In genomic region chr4:94798808-94799207, GRCh38 we compare ENCODE assay signal across 23 cellular contexts. TPM values are rescaled to one million over a fixed set of nuclear protein-coding genes. Genes with fewer than 3 reads are reported as not detected.
DNase-seq lines count a peak whose midpoint lies in the region; ATAC-seq and TF ChIP-seq lines count a peak whose summit lies in the region.
"Had no signal": no experiment of that assay in that cellular context is flagged by ENCODE, and none has a peak within 500 bp of the region (broad histone marks: within the 10 kb centered on the region; RNA-seq: fewer than 3 reads in every experiment).

No MANE protein-coding gene starts in this region.

- no peaks in the 10 kb centered on the region for H3K4me1 ChIP-seq in IMR-90 (ENCODE audit: control insufficient read depth, insufficient read depth, low read length)
- H3K4me1 ChIP-seq in SJCRH30 = no peaks in the 10 kb centered on the region
- H3K4me1 ChIP-seq: spleen had no signal

- ATAC-seq in IMR-90 (ENCODE audit: low read depth) (0 out of 2 replicates have a peak, but pooled peaks have one; percentile 27), sciatic nerve (peak; percentile 65), HG03159 (IDR thresholded peaks at IDR 0.05; ENCODE audit: unreplicated experiment) (no peak)
- ATAC-seq: CD8-positive, alpha-beta T cell; gastroesophageal sphincter; SK-N-SH treated with all-trans-retinoic acid at 6 μM for 48 hours had no signal

- no peak for TF ChIP-seq RAD21 in IMR-90 (IDR thresholded peaks at IDR 0.05; ENCODE audit: low read length)

- in situ Hi-C loops in IMR-90 (cut with MboI; ENCODE audit: low sequenced_read_pairs) = no loop called here

- H2BK5ac ChIP-seq in IMR-90 (ENCODE audit: low read depth, low read length, poor library complexity, severe bottlenecking) = no peak overlapping the region

- DNase-seq in IMR-90 = peak; percentile 55
- DNase-seq in astrocyte of the hippocampus (ENCODE audit: low read depth, low spot score) = peak; percentile 72
- peak; percentile 68 for DNase-seq in fibroblast of the aortic adventitia (ENCODE audit: low read depth)
- no peak for DNase-seq in sciatic nerve (ENCODE audit: low spot score)
- DNase-seq in CD1c-positive myeloid dendritic cell (ENCODE audit: extremely low spot score) = no peak
- DNase-seq in SJCRH30 = no peak
- DNase-seq in NCI-H2029 (lab: John Stamatoyannopoulos, UW) = no peak
- DNase-seq: activated B cell treated with CpG ODN at 0.5 μM for 24 hours; activated CD4-positive, alpha-beta memory T cell treated with anti-CD3 and anti-CD28 coated beads for 36 hours; activated naive CD8-positive, alpha-beta T cell treated with anti-CD3 and anti-CD28 coated beads, Interleukin-2, amount 10 ng/mL, durations not matched to agents 7 days and 5 days; caudate nucleus; CD8-positive, alpha-beta T cell; islet precursor cell; NCI-H1048; NCI-H2081; nucleus accumbens; spleen; stimulated activated CD4-positive, alpha-beta T cell treated with anti-CD3 and anti-CD28 coated beads, Interleukin-4, amount 100 ng/mL, for 24 hours; stimulated activated naive CD4-positive, alpha-beta T cell treated with Interleukin-2 at 50 U/mL for 16 hours had no signal

- intact Hi-C loops in IMR-90 (cut with micrococcal nuclease) = no loop called here
- intact Hi-C loops in sciatic nerve (cut with DNase I) = no loop called here

- no peaks in the 10 kb centered on the region for H3K36me3 ChIP-seq in IMR-90 (ENCODE audit: control insufficient read depth, insufficient read depth, low read length)
- no peaks in the 10 kb centered on the region for H3K36me3 ChIP-seq in SJCRH30
- H3K36me3 ChIP-seq: gastroesophageal sphincter, spleen had no signal

- no peak overlapping the region for H4K5ac ChIP-seq in IMR-90 (ENCODE audit: low read depth, low read length)

- POLR2A ChIA-PET in IMR-90 (lab: Charles Lee; ENCODE audit: unreplicated experiment) = no interaction called here

- no peak overlapping the region for H3K9ac ChIP-seq in IMR-90 (ENCODE audit: low read depth, low read length)

- no peak overlapping the region for H3K4me3 ChIP-seq in IMR-90 (ENCODE audit: insufficient read depth, low read depth, low read length)
- no peak overlapping the region for H3K4me3 ChIP-seq in fibroblast of the aortic adventitia (ENCODE audit: low read depth, low read length)
- H3K4me3 ChIP-seq in SJCRH30 = no peak overlapping the region
- H3K4me3 ChIP-seq: gastroesophageal sphincter, spleen had no signal

- H3K27ac ChIP-seq in IMR-90 (ENCODE audit: insufficient read depth, low read length) (no peak overlapping the region), SJCRH30 (no peak overlapping the region)
- H3K27ac ChIP-seq: epithelial cell of prostate, gastroesophageal sphincter, spleen had no signal

- TF ChIP-seq CTCF in IMR-90 (conservative IDR thresholded peaks at IDR 0.05; ENCODE audit: low read depth, low read length) (no peak), fibroblast of the aortic adventitia (IDR thresholded peaks at IDR 0.05; ENCODE audit: insufficient read depth, low read length) (no peak)

- dilution Hi-C loops in IMR-90 (cut with HindIII; ENCODE audit: low sequenced_read_pairs, unreplicated experiment) = no loop called here

- H3K9me1 ChIP-seq in IMR-90 (ENCODE audit: insufficient read depth, low read length) = no peaks in the 10 kb centered on the region; the same call in 1 of the 2 replicates

- H3K14ac ChIP-seq in IMR-90 (replicated peaks; ENCODE audit: low read depth, low read length) = no peak overlapping the region

- H2BK15ac ChIP-seq in IMR-90 (ENCODE audit: low read depth, low read length) = no peak overlapping the region

- H2AK5ac ChIP-seq in IMR-90 (ENCODE audit: low read depth, low read length) = no peak overlapping the region

- WGBS in IMR-90 (ENCODE audit: extremely low coverage in 2 of 2, insufficient read length in 1 of 2), 2 experiments = no CpG with 5 or more reads among the region's 3 CpGs

- no peak overlapping the region for H2AK9ac ChIP-seq in IMR-90 (replicated peaks; ENCODE audit: low read depth, low read length, poor library complexity)

- BruUV-seq in IMR-90 (replicated peaks; lab: Mats Ljungman, UMichigan) = no TSS peak

- TF ChIP-seq POLR2A in IMR-90 (IDR thresholded peaks at IDR 0.05; ENCODE audit: low read depth, low read length) = no peak

- H3K23ac ChIP-seq in IMR-90 (ENCODE audit: low read depth, low read length) = no peak overlapping the region

- H4K8ac ChIP-seq in IMR-90 (ENCODE audit: low read depth in 2 of 2, low read length in 2 of 2) = no peak overlapping the region

- H3K9me3 ChIP-seq in IMR-90 (ENCODE audit: control insufficient read depth, insufficient read depth, low read length) (no peaks in the 10 kb centered on the region), SJCRH30 (replicated peaks) (0 out of 2 replicates have a peak, but pooled peaks cover 3% of the 10 kb centered on the region)
- H3K9me3 ChIP-seq: gastroesophageal sphincter, spleen had no signal

- no peak overlapping the region for H3K18ac ChIP-seq in IMR-90 (ENCODE audit: low read depth, low read length)

- H3K4ac ChIP-seq in IMR-90 (ENCODE audit: low read depth, low read length) = no peak overlapping the region

- no peaks in the 10 kb centered on the region for H3K79me1 ChIP-seq in IMR-90 (ENCODE audit: low read depth in 1 of 2, low read length in 2 of 2)

- H3K27me3 ChIP-seq in IMR-90 (ENCODE audit: control insufficient read depth, insufficient read depth, low read length) = no peaks in the 10 kb centered on the region
- no peaks in the 10 kb centered on the region for H3K27me3 ChIP-seq in SJCRH30
- H3K27me3 ChIP-seq: gastroesophageal sphincter, spleen had no signal

- H2BK20ac ChIP-seq in IMR-90 (ENCODE audit: low read depth, low read length) = no peak overlapping the region

- no peak overlapping the region for H4K91ac ChIP-seq in IMR-90 (ENCODE audit: insufficient read depth, low read depth, low read length)

- no peak overlapping the region for H2BK120ac ChIP-seq in IMR-90 (ENCODE audit: low read depth, low read length)

- no peak overlapping the region for H3K56ac ChIP-seq in IMR-90 (ENCODE audit: extremely low read depth, insufficient read depth, low read length)

- no peak overlapping the region for H3K4me2 ChIP-seq in IMR-90 (ENCODE audit: low read depth, low read length)

- no peaks in the 10 kb centered on the region for H4K20me1 ChIP-seq in IMR-90 (ENCODE audit: insufficient read depth, low read length)

- CTCF ChIA-PET in IMR-90 (lab: Yijun Ruan, JAX) = no interaction called here

- H2AFZ ChIP-seq in IMR-90 (replicated peaks; ENCODE audit: low read length, poor library complexity) = no peak overlapping the region

TF ChIP-seq in IMR-90, 13 proteins besides CTCF, POLR2A, EP300 and RAD21:
- no peak for TF ChIP-seq BHLHE40 (IDR thresholded peaks at IDR 0.05; ENCODE audit: low read depth, low read length)

RNA-seq across cellular contexts. Expression of gene BMPR1B, which starts 41.1 kb away (rescaled TPM):
- 0.90 and 1.1 TPM in 2 replicates for total RNA-seq in IMR-90 (2012; rRNA removed)
- polyA plus RNA-seq in IMR-90 (2012; rRNA removed) = 0.19 and 0.24 TPM in 2 replicates
- polyA plus RNA-seq in IMR-90 (2012; cell fraction: cytosol; rRNA removed) = 0.05 and 0.15 TPM in 2 replicates
- polyA plus RNA-seq in IMR-90 (2012; cell fraction: nucleus; rRNA removed; ENCODE audit: low replicate concordance) = 0.02 and 0.26 TPM in 2 replicates
- 2.2 and 13.5 TPM in 2 replicates for total RNA-seq in fibroblast of the aortic adventitia (ENCODE audit: low replicate concordance)
- 39.9 TPM for total RNA-seq in sciatic nerve
- 4.8 and 4.9 TPM in 2 replicates for total RNA-seq in SJCRH30 (2014; rRNA removed; shearing (Covaris generic))
- total RNA-seq: activated B cell treated with CpG ODN at 0.5 μM for 24 hours; activated CD4-positive, alpha-beta memory T cell treated with anti-CD3 and anti-CD28 coated beads for 36 hours; activated naive CD8-positive, alpha-beta T cell treated with anti-CD3 and anti-CD28 coated beads, Interleukin-2, amount 10 ng/mL, durations not matched to agents 7 days and 5 days; CD8-positive, alpha-beta T cell had no signal

Comparison
In these comparisons a context has a peak if more than half of its experiments do, and no peak if none do; other contexts are left out.
1. DNase-seq: peak in IMR-90 (single experiment), astrocyte of the hippocampus (single experiment) and fibroblast of the aortic adventitia (single experiment); none in sciatic nerve (single experiment), CD1c-positive myeloid dendritic cell (single experiment), SJCRH30 (0 of 2) and NCI-H2029 (single experiment).